Comparison of ENCODE assay signal across 11 cellular contexts in genomic region chr10:101287922-101288638, GRCh38. TPM values are rescaled to one million over a fixed set of nuclear protein-coding genes. Genes with fewer than 3 reads are reported as not detected.
DNase-seq lines count a peak whose midpoint lies in the region; ATAC-seq and TF ChIP-seq lines count a peak whose summit lies in the region.
"Had no signal": no experiment of that assay in that cellular context is flagged by ENCODE, and none has a peak within 500 bp of the region (broad histone marks: within the 10 kb centered on the region; RNA-seq: fewer than 3 reads in every experiment).

No MANE protein-coding gene starts in this region.

- TF ChIP-seq RAD21 in SK-N-SH (IDR thresholded peaks at IDR 0.05; ENCODE audit: low read length): peak; percentile 75

- H4K20me1 ChIP-seq in SK-N-SH (ENCODE audit: insufficient read depth): no peaks in the 10 kb centered on the region

- TF ChIP-seq CTCF in AG09319 (IDR thresholded peaks at IDR 0.05; ENCODE audit: low read depth, low read length) (peak; percentile 41), SK-N-SH (IDR thresholded peaks at IDR 0.05) (peak; percentile 36)

- H3K9ac ChIP-seq in SK-N-SH (no peak overlapping the region), iPS-20b (ENCODE audit: low read depth, low read length) (no peak overlapping the region)

- H3K27me3 ChIP-seq in SK-N-SH (ENCODE audit: insufficient read depth): peaks cover 21% of the 10 kb centered on the region
- H3K27me3 ChIP-seq in iPS-20b (ENCODE audit: insufficient read depth, low read length): peaks cover 97% of the 10 kb centered on the region

- CTCF ChIA-PET in SK-N-SH (lab: Yijun Ruan, JAX): interaction anchor here (0.5 to 11.6 kb wide), 40 partner anchors 13 to 547 kb away, joined by 3 to 243 read pairs (median 4); partner anchors contain the start of genes BTRC and LBX1

- no peak overlapping the region for H3K4me2 ChIP-seq in SK-N-SH

- H3K36me3 ChIP-seq in SK-N-SH (replicated peaks in 1 of 2; ENCODE audit: control insufficient read depth in 1 of 2, insufficient read depth in 2 of 2, low read length in 1 of 2) (no peaks in the 10 kb centered on the region), iPS-20b (ENCODE audit: insufficient read depth, low read depth, low read length) (no peaks in the 10 kb centered on the region)

- POLR2A ChIA-PET in SK-N-SH (lab: Yijun Ruan, JAX): interaction anchor here (1.1 kb wide), 1 partner anchor 67 kb away, joined by 4 read pairs; no protein-coding TSS in a partner anchor

- H3K79me2 ChIP-seq in SK-N-SH (ENCODE audit: insufficient read depth): no peaks in the 10 kb centered on the region

- H3K4me3 ChIP-seq in SK-N-SH (ENCODE audit: low read depth in 2 of 2, low read length in 1 of 2): no peak overlapping the region
- peak overlapping the region; percentile 25; the same call in 1 of the 2 replicates for H3K4me3 ChIP-seq in iPS-20b (ENCODE audit: low read length)
- H3K4me3 ChIP-seq: lung had no signal

- H2AFZ ChIP-seq in SK-N-SH (ENCODE audit: low read depth): no peak overlapping the region

- H3K9me2 ChIP-seq in SK-N-SH: no peaks in the 10 kb centered on the region

- ATAC-seq in HG03175 (IDR thresholded peaks at IDR 0.05; ENCODE audit: unreplicated experiment) (no peak), HG02981 (IDR thresholded peaks at IDR 0.05; ENCODE audit: unreplicated experiment) (no peak), HG03280 (IDR thresholded peaks at IDR 0.05; ENCODE audit: unreplicated experiment) (no peak), HG03571 (IDR thresholded peaks at IDR 0.05; ENCODE audit: unreplicated experiment) (no peak)

- 51% methylated on average over 4 of the region's 7 CpGs for WGBS in SK-N-SH (ENCODE audit: low lambda C conversion rate)

- DNase-seq in AG09319 (ENCODE audit: extremely low read depth, low read depth) (no peak), HT-29 (ENCODE audit: low spot score) (peak; percentile 22), SK-N-SH (peak; percentile 87)
- DNase-seq: amniotic stem cell had no signal

- H3K4me1 ChIP-seq in SK-N-SH (ENCODE audit: control insufficient read depth in 1 of 2, insufficient read depth in 2 of 2, low read depth in 1 of 2, low read length in 1 of 2) (peaks cover 0 to 11% of the 10 kb centered on the region in 2 experiments; a peak in 1 of 4 replicates), iPS-20b (ENCODE audit: insufficient read depth, low read length) (peaks cover 39% of the 10 kb centered on the region)

- TF ChIP-seq EP300 in SK-N-SH (IDR thresholded peaks at IDR 0.05; ENCODE audit: borderline replicate concordance in 1 of 2, low read depth in 1 of 2, low read length in 1 of 2): no peak

- H3F3A ChIP-seq in SK-N-SH (replicated peaks; ENCODE audit: insufficient read depth): no peaks in the 10 kb centered on the region

- H3K9me3 ChIP-seq in SK-N-SH: no peaks in the 10 kb centered on the region
- H3K9me3 ChIP-seq in iPS-20b (ENCODE audit: insufficient read depth, low read depth, low read length): no peaks in the 10 kb centered on the region; the same call in 1 of the 2 replicates

- H3K27ac ChIP-seq in SK-N-SH (ENCODE audit: low read depth in 2 of 2, low read length in 1 of 2) (no peak overlapping the region), iPS-20b (ENCODE audit: low read length) (no peak overlapping the region)

TF ChIP-seq in SK-N-SH, 30 proteins besides CTCF, POLR2A, EP300 and RAD21:
- TF ChIP-seq FOXM1 (IDR thresholded peaks at IDR 0.05; ENCODE audit: low read depth): no peak
- peak; percentile 77 for TF ChIP-seq SMC3 (IDR thresholded peaks at IDR 0.05; ENCODE audit: low read depth, low read length)

RNA-seq across cellular contexts. Expression of gene LBX1, which starts 58.8 kb away (rescaled TPM):
- total RNA-seq in HT-29 (2014; rRNA removed; shearing (Covaris generic)): not detected in 2 replicates
- polyA plus RNA-seq in SK-N-SH (2012; rRNA removed): not detected in 2 replicates
- polyA plus RNA-seq in SK-N-SH (2012; cell fraction: cytosol; rRNA removed): not detected in 2 replicates
- polyA plus RNA-seq in SK-N-SH (2012; cell fraction: nucleus; rRNA removed): not detected in 2 replicates
- total RNA-seq: T-helper 2 cell treated with Interferon-gamma antibody and Interleukin-4, amounts not matched to agents 100 ng/mL and 5 ng/mL, for 36 hours had no signal
